In the genomic region with DNA sequence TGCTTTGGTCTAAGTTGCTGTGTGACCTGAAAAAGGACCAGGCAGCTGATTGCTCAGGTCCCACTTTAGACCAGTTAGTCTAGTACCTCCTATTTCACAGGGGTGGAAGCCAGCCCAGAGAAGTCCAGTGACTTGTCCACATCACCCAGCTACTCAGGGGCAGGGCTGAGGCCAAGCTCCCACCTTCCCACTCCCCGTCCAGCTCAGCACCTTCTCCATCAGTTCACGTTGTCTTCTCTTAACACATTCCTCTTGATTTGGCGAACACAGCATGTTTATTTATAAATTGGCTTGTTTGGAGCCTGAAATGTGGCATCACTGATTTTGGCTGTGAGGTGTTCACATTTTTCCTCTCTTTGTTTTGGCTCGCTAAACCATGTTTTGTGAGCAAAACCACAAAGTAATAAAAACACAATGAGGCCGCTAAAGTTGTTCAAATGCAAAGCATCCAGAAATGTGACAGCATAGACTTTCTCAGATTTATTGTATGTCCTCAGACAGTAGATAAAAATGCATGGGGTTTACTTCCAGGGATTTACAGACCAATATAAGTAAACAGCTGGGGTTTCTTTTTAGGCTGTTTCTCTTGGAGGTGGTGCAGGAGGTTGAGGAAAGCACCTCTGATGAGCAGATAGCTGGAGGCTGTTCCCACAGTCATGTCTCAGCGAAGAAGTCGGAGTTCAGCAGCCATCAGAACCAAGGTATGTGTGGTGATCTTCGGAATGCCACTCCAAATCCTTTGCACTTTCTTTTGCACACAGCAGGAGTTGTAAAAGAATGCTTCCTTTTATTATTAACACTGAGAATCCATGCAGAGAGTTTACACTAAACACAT, we compare ENCODE assay signal across 2 cellular contexts.
TF ChIP-seq lines count a peak whose summit lies in the region.

No MANE protein-coding gene starts in this region.

TF ChIP-seq in GM23338, 12 proteins besides CTCF, POLR2A, EP300 and RAD21 (continues in another document):
- TF ChIP-seq STAT1 (IDR thresholded peaks at IDR 0.05; ENCODE audit: unreplicated experiment) (no peak), ZNF114 (CRISPR knock-in tag; IDR thresholded peaks at IDR 0.05) (no peak), CREB1 (CRISPR knock-in tag; IDR thresholded peaks at IDR 0.05; ENCODE audit: low read depth) (no peak), JUNB (IDR thresholded peaks at IDR 0.05; ENCODE audit: unreplicated experiment) (no peak), NANOG (IDR thresholded peaks at IDR 0.05; ENCODE audit: borderline replicate concordance) (no peak), ZNF331 (CRISPR knock-in tag; IDR thresholded peaks at IDR 0.05; ENCODE audit: low read depth) (no peak), EZH2phosphoT487 (IDR thresholded peaks at IDR 0.05; ENCODE audit: unreplicated experiment) (no peak), POLR2AphosphoS5 (IDR thresholded peaks at IDR 0.05; ENCODE audit: low read depth) (no peak)
- TF ChIP-seq, protein P1, sequence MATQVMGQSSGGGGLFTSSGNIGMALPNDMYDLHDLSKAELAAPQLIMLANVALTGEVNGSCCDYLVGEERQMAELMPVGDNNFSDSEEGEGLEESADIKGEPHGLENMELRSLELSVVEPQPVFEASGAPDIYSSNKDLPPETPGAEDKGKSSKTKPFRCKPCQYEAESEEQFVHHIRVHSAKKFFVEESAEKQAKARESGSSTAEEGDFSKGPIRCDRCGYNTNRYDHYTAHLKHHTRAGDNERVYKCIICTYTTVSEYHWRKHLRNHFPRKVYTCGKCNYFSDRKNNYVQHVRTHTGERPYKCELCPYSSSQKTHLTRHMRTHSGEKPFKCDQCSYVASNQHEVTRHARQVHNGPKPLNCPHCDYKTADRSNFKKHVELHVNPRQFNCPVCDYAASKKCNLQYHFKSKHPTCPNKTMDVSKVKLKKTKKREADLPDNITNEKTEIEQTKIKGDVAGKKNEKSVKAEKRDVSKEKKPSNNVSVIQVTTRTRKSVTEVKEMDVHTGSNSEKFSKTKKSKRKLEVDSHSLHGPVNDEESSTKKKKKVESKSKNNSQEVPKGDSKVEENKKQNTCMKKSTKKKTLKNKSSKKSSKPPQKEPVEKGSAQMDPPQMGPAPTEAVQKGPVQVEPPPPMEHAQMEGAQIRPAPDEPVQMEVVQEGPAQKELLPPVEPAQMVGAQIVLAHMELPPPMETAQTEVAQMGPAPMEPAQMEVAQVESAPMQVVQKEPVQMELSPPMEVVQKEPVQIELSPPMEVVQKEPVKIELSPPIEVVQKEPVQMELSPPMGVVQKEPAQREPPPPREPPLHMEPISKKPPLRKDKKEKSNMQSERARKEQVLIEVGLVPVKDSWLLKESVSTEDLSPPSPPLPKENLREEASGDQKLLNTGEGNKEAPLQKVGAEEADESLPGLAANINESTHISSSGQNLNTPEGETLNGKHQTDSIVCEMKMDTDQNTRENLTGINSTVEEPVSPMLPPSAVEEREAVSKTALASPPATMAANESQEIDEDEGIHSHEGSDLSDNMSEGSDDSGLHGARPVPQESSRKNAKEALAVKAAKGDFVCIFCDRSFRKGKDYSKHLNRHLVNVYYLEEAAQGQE (IDR thresholded peaks at IDR 0.05; ENCODE audit: unreplicated experiment) = no peak
- TF ChIP-seq, protein P2, sequence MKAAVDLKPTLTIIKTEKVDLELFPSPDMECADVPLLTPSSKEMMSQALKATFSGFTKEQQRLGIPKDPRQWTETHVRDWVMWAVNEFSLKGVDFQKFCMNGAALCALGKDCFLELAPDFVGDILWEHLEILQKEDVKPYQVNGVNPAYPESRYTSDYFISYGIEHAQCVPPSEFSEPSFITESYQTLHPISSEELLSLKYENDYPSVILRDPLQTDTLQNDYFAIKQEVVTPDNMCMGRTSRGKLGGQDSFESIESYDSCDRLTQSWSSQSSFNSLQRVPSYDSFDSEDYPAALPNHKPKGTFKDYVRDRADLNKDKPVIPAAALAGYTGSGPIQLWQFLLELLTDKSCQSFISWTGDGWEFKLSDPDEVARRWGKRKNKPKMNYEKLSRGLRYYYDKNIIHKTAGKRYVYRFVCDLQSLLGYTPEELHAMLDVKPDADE (IDR thresholded peaks at IDR 0.05) = no peak

TF ChIP-seq in GM12878, 131 proteins besides CTCF, POLR2A, EP300 and RAD21:
- TF ChIP-seq SUZ12 (IDR thresholded peaks at IDR 0.05; ENCODE audit: unreplicated experiment) (no peak), EED (IDR thresholded peaks at IDR 0.05; ENCODE audit: low read depth) (no peak), WRNIP1 (IDR thresholded peaks at IDR 0.05; ENCODE audit: borderline replicate concordance, low read depth, low read length) (no peak), NRF1 (conservative IDR thresholded peaks at IDR 0.05; ENCODE audit: low read depth, low read length) (no peak)
- TF ChIP-seq, protein P3, sequence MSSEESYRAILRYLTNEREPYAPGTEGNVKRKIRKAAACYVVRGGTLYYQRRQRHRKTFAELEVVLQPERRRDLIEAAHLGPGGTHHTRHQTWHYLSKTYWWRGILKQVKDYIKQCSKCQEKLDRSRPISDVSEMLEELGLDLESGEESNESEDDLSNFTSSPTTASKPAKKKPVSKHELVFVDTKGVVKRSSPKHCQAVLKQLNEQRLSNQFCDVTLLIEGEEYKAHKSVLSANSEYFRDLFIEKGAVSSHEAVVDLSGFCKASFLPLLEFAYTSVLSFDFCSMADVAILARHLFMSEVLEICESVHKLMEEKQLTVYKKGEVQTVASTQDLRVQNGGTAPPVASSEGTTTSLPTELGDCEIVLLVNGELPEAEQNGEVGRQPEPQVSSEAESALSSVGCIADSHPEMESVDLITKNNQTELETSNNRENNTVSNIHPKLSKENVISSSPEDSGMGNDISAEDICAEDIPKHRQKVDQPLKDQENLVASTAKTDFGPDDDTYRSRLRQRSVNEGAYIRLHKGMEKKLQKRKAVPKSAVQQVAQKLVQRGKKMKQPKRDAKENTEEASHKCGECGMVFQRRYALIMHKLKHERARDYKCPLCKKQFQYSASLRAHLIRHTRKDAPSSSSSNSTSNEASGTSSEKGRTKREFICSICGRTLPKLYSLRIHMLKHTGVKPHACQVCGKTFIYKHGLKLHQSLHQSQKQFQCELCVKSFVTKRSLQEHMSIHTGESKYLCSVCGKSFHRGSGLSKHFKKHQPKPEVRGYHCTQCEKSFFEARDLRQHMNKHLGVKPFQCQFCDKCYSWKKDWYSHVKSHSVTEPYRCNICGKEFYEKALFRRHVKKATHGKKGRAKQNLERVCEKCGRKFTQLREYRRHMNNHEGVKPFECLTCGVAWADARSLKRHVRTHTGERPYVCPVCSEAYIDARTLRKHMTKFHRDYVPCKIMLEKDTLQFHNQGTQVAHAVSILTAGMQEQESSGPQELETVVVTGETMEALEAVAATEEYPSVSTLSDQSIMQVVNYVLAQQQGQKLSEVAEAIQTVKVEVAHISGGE (CRISPR knock-in tag; IDR thresholded peaks at IDR 0.05) = no peak
